Comparison of ENCODE assay signal across 11 cellular contexts in the genomic region with DNA sequence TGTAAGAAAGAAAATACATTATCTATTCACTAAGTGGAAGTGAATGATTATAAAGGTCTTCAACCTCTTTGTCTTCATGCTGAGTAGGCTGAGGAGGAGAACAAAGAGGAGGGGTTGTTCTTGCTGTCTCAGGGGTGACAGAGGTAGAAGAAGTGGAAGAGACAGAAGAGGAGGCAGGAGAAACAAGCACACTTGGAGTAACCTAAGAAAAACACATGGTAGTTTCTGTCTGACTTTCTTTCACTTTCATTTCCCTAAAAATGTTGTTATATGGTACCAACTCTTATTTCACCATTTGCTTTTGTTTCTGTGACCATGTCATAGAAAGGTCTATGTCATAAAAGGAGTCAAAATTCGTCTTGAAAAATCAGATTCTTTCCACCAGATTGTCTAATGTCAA.
DNase-seq lines count a peak whose midpoint lies in the region; ATAC-seq lines count a peak whose summit lies in the region.
"Had no signal": no experiment of that assay in that cellular context is flagged by ENCODE, and none has a peak within 500 bp of the region (broad histone marks: within the 10 kb centered on the region; RNA-seq: fewer than 3 reads in every experiment).

No MANE protein-coding gene starts in this region.

- DNase-seq in CD1c-positive myeloid dendritic cell (ENCODE audit: extremely low spot score) (peak; percentile 39), RPMI8226 (peak; percentile 75), iPS-NIHi7 (ENCODE audit: extremely low spot score) (no peak), NCI-H2196 (lab: John Stamatoyannopoulos, UW; ENCODE audit: unreplicated experiment) (no peak)
- DNase-seq in effector CD8-positive, alpha-beta T cell (lab: John Stamatoyannopoulos, UW) = no peak
- DNase-seq in stimulated activated CD4-positive, alpha-beta T cell treated with anti-CD3 and anti-CD28 coated beads, Interleukin-15, amount 100 ng/mL, for 24 hours = no peak
- DNase-seq: NCI-H2227 treated with DMSO at 0.1 percent for 48 hours, transverse colon had no signal

- ATAC-seq in GM19452 (IDR thresholded peaks at IDR 0.05; ENCODE audit: unreplicated experiment) (peak; percentile 98), HG03108 (IDR thresholded peaks at IDR 0.05; ENCODE audit: unreplicated experiment) (peak; percentile 99)
- ATAC-seq: activated T-helper 17 cell treated with anti-CD3 and anti-CD28 coated beads, Interleukin-2, amount 50 U/mL, for 72 hours had no signal

Comparison
In these comparisons a context has a peak if more than half of its experiments do, and no peak if none do; other contexts are left out.
1. DNase-seq: peak in CD1c-positive myeloid dendritic cell (single experiment) and RPMI8226 (single experiment); none in effector CD8-positive, alpha-beta T cell (single experiment), iPS-NIHi7 (single experiment), stimulated activated CD4-positive, alpha-beta T cell treated with anti-CD3 and anti-CD28 coated beads, Interleukin-15, amount 100 ng/mL, for 24 hours (single experiment) and NCI-H2196 (single experiment).